1 cellular context compared by ENCODE assay signal in genomic region chr12:55681142-55682077, GRCh38.
TF ChIP-seq lines count a peak whose summit lies in the region.

No MANE protein-coding gene starts in this region.

TF ChIP-seq in HepG2, 621 proteins besides CTCF, POLR2A, EP300 and RAD21 (continued from another document and continues in another):
- TF ChIP-seq THAP9 (CRISPR knock-in tag; IDR thresholded peaks at IDR 0.05; ENCODE audit: borderline replicate concordance) (peak; percentile 49; the same call in 1 of the 2 replicates), ISL2 (CRISPR knock-in tag; IDR thresholded peaks at IDR 0.05) (no peak), ZBTB3 (CRISPR knock-in tag; IDR thresholded peaks at IDR 0.05; ENCODE audit: borderline replicate concordance, low read depth) (no peak), FUBP1 (CRISPR knock-in tag; IDR thresholded peaks at IDR 0.05; ENCODE audit: borderline replicate concordance) (no peak), ZNF343 (CRISPR knock-in tag; IDR thresholded peaks at IDR 0.05) (no peak), ATF1 (CRISPR knock-in tag; IDR thresholded peaks at IDR 0.05) (no peak), ZFP36L1 (CRISPR knock-in tag; IDR thresholded peaks at IDR 0.05) (no peak), HNRNPK (IDR thresholded peaks at IDR 0.05; ENCODE audit: low read depth, low read length, poor library complexity, severe bottlenecking) (no peak), AGO2 (optimal IDR thresholded peaks at IDR 0.05; ENCODE audit: low read depth, low read length) (no peak), NR2F2 (IDR thresholded peaks at IDR 0.05; ENCODE audit: borderline replicate concordance, low read depth) (no peak; the same call in 1 of the 2 replicates), NFIC (IDR thresholded peaks at IDR 0.05; ENCODE audit: low read length) (no peak), KAT7 (CRISPR knock-in tag; IDR thresholded peaks at IDR 0.05; ENCODE audit: borderline replicate concordance) (no peak; the same call in 1 of the 2 replicates), ZNF564 (CRISPR knock-in tag; IDR thresholded peaks at IDR 0.05) (no peak), HMGXB4 (CRISPR knock-in tag; IDR thresholded peaks at IDR 0.05; ENCODE audit: borderline replicate concordance in 1 of 2, low read depth in 1 of 2) (peak; percentile 81 to 91), ZNF292 (CRISPR knock-in tag; IDR thresholded peaks at IDR 0.05; ENCODE audit: borderline replicate concordance, low read depth) (peak; percentile 78), CENPBD1 (CRISPR knock-in tag; IDR thresholded peaks at IDR 0.05; ENCODE audit: borderline replicate concordance, low read depth) (no peak), MAFF (IDR thresholded peaks at IDR 0.05; ENCODE audit: low read depth, low read length) (0 out of 2 replicates have a peak, but pooled peaks have one; percentile 2), ZNF660 (CRISPR knock-in tag; IDR thresholded peaks at IDR 0.05; ENCODE audit: borderline replicate concordance, low read depth) (no peak), ZBTB46 (CRISPR knock-in tag; IDR thresholded peaks at IDR 0.05; ENCODE audit: borderline replicate concordance) (no peak), PHB2 (IDR thresholded peaks at IDR 0.05; ENCODE audit: partially characterized antibody) (no peak), ATF3 (CRISPR knock-in tag; IDR thresholded peaks at IDR 0.05) (no peak), REST (IDR thresholded peaks at IDR 0.05; ENCODE audit: borderline replicate concordance in 1 of 2, low read depth in 1 of 2, low read length in 2 of 2) (peak in 1 of 2 experiments; percentile 54; a peak in 2 of 4 replicates), ZNF230 (CRISPR knock-in tag; IDR thresholded peaks at IDR 0.05) (no peak), PRMT3 (CRISPR knock-in tag; IDR thresholded peaks at IDR 0.05; ENCODE audit: borderline replicate concordance, low read depth) (no peak), ZBTB40 (IDR thresholded peaks at IDR 0.05) (no peak), ZBTB40 (CRISPR knock-in tag; IDR thresholded peaks at IDR 0.05) (no peak; the same call in 1 of the 2 replicates), ZNF503 (CRISPR knock-in tag; IDR thresholded peaks at IDR 0.05) (no peak), HOXA7 (CRISPR knock-in tag; IDR thresholded peaks at IDR 0.05) (no peak), ZNF75D (CRISPR knock-in tag; IDR thresholded peaks at IDR 0.05; ENCODE audit: borderline replicate concordance) (no peak), ZNF577 (CRISPR knock-in tag; IDR thresholded peaks at IDR 0.05; ENCODE audit: borderline replicate concordance, low read depth) (no peak), ZNF263 (CRISPR knock-in tag; IDR thresholded peaks at IDR 0.05) (no peak)
